11 cellular contexts compared by ENCODE assay signal in the genomic region with DNA sequence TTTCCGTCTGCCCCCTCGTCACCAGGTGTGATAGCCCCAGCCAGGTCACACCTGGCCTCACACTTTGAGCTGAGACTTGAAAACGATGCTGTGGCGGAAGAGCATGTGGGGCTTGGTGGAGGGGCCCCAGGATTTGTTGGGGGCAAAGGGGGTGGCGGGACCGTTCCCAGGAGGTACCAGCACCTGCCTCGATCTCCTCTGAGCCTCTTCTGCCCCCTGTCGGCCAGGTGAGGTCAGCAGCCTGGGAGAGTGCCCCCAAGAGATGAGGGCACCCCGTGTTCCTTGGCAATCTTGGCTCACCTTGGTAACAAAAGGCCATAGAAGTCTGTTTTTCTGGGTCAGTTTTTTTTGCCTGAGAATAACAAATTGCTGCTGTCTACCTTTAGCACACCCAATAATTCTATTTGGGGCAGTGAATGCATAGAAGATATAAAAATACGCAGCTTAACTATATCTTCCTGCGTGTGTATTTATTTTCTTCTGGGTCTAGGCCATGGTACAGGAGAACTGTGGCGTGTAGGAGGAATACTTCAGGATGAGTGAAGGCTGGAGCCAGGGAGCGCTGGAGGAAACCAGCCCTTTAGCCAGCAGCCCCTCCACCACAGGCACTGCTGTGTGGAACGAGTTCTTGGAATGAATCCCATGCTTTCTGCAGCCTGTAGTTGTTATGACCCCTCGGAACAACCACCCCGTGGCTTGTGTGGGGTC. TPM values are rescaled to one million over a fixed set of nuclear protein-coding genes. Genes with fewer than 3 reads are reported as not detected.
DNase-seq lines count a peak whose midpoint lies in the region; ATAC-seq and TF ChIP-seq lines count a peak whose summit lies in the region.
"Had no signal": no experiment of that assay in that cellular context is flagged by ENCODE, and none has a peak within 500 bp of the region (broad histone marks: within the 10 kb centered on the region; RNA-seq: fewer than 3 reads in every experiment).

No MANE protein-coding gene starts in this region.

- TF ChIP-seq CTCF in liver (IDR thresholded peaks at IDR 0.05; ENCODE audit: low read depth, low read length, missing input control) (peak; percentile 7), type B pancreatic cell (conservative IDR thresholded peaks at IDR 0.05) (peak; percentile 22)

- peak in 1 of 2 donors; percentile 7 for TF ChIP-seq RAD21 in liver (IDR thresholded peaks at IDR 0.05)

- H3K36me3 ChIP-seq in liver (ENCODE audit: control insufficient read depth in 4 of 4, insufficient read depth in 3 of 4, low read depth in 1 of 4, low read length in 3 of 4), result peaks cover 0 to 11% (median 2%) of the 10 kb centered on the region in 4 donors

- CTCF ChIA-PET in activated naive CD4-positive, alpha-beta T cell treated with anti-CD3 and anti-CD28 coated beads, Interleukin-2, amount 10 ng/mL, durations not matched to agents 7 days and 5 days (lab: Charles Lee), result interaction anchor here (0.5 to 3.3 kb wide), 5 partner anchors 11 to 280 kb away, joined by 3 to 11 read pairs (median 3); no protein-coding TSS in a partner anchor

- H3K27me3 Mint-ChIP-seq in activated naive CD4-positive, alpha-beta T cell treated with anti-CD3 and anti-CD28 coated beads, Interleukin-2, amount 10 ng/mL, durations not matched to agents 7 days and 5 days, result no peaks in the 10 kb centered on the region
- no peaks in the 10 kb centered on the region for H3K27me3 Mint-ChIP-seq in type B pancreatic cell
- H3K27me3 Mint-ChIP-seq: naive thymus-derived CD4-positive, alpha-beta T cell had no signal

- H3K9me3 Mint-ChIP-seq in activated naive CD4-positive, alpha-beta T cell treated with anti-CD3 and anti-CD28 coated beads, Interleukin-2, amount 10 ng/mL, durations not matched to agents 7 days and 5 days, result no peaks in the 10 kb centered on the region
- H3K9me3 Mint-ChIP-seq in type B pancreatic cell, result no peaks in the 10 kb centered on the region
- H3K9me3 Mint-ChIP-seq: naive thymus-derived CD4-positive, alpha-beta T cell had no signal

- peak overlapping the region; percentile 28 for H3K27ac Mint-ChIP-seq in activated naive CD4-positive, alpha-beta T cell treated with anti-CD3 and anti-CD28 coated beads, Interleukin-2, amount 10 ng/mL, durations not matched to agents 7 days and 5 days
- no peak overlapping the region for H3K27ac Mint-ChIP-seq in type B pancreatic cell

- peaks cover 17% of the 10 kb centered on the region for H3K4me1 Mint-ChIP-seq in activated naive CD4-positive, alpha-beta T cell treated with anti-CD3 and anti-CD28 coated beads, Interleukin-2, amount 10 ng/mL, durations not matched to agents 7 days and 5 days
- H3K4me1 Mint-ChIP-seq in type B pancreatic cell (ENCODE audit: unreplicated experiment), result peaks cover 59% of the 10 kb centered on the region

- H3K9ac ChIP-seq in liver (ENCODE audit: low read depth in 1 of 2, low read length in 2 of 2), result no peak overlapping the region

- peaks cover 30% of the 10 kb centered on the region for H3K36me3 Mint-ChIP-seq in activated naive CD4-positive, alpha-beta T cell treated with anti-CD3 and anti-CD28 coated beads, Interleukin-2, amount 10 ng/mL, durations not matched to agents 7 days and 5 days
- peaks cover 4% of the 10 kb centered on the region for H3K36me3 Mint-ChIP-seq in type B pancreatic cell

- H3K27ac ChIP-seq in angular gyrus (ENCODE audit: low read depth, low read length), result peak overlapping the region; percentile 64
- no peak overlapping the region for H3K27ac ChIP-seq in liver (ENCODE audit: low read depth in 1 of 2, low read length in 2 of 2)

- H3K4me1 ChIP-seq in liver (ENCODE audit: control insufficient read depth in 4 of 4, insufficient read depth in 4 of 4, low read length in 3 of 4), result peaks cover 14 to 46% (median 33%) of the 10 kb centered on the region in 4 donors

- no peak overlapping the region for H3K4me3 Mint-ChIP-seq in activated naive CD4-positive, alpha-beta T cell treated with anti-CD3 and anti-CD28 coated beads, Interleukin-2, amount 10 ng/mL, durations not matched to agents 7 days and 5 days
- H3K4me3 Mint-ChIP-seq in type B pancreatic cell, result no peak overlapping the region
- H3K4me3 Mint-ChIP-seq: naive thymus-derived CD4-positive, alpha-beta T cell had no signal

- no peaks in the 10 kb centered on the region for H3K27me3 ChIP-seq in liver (ENCODE audit: control insufficient read depth in 4 of 4, insufficient read depth in 4 of 4, low read length in 3 of 4)
- H3K27me3 ChIP-seq: heart left ventricle had no signal

- no peaks in the 10 kb centered on the region for H3K9me3 ChIP-seq in liver (ENCODE audit: control insufficient read depth in 4 of 4, low read length in 3 of 4)
- H3K9me3 ChIP-seq: heart left ventricle had no signal

- ATAC-seq in GM19328 (IDR thresholded peaks at IDR 0.05; ENCODE audit: unreplicated experiment) (no peak), HG02588 (IDR thresholded peaks at IDR 0.05; ENCODE audit: unreplicated experiment) (no peak)

- H3K4me3 ChIP-seq in liver (ENCODE audit: low read depth in 1 of 3, low read length in 3 of 3), result no peak overlapping the region
- H3K4me3 ChIP-seq: heart left ventricle had no signal

- DNase-seq in activated naive CD4-positive, alpha-beta T cell treated with anti-CD3 and anti-CD28 coated beads, Interleukin-2, amount 10 ng/mL, durations not matched to agents 7 days and 5 days, result no peak
- DNase-seq in activated naive CD4-positive, alpha-beta T cell treated with Interleukin-2 at 50 U/mL for 16 hours, result no peak
- DNase-seq in type B pancreatic cell (ENCODE audit: extremely low spot score, unreplicated experiment) (no peak), NCI-H146 treated with DMSO at 0.1 percent for 48 hours (lab: John Stamatoyannopoulos, UW; ENCODE audit: unreplicated experiment) (no peak)
- DNase-seq: T-helper 2 cell had no signal

- WGBS in liver, result 80% methylated on average over 16 of the region's 16 CpGs

TF ChIP-seq in liver, 16 proteins besides CTCF, POLR2A, EP300 and RAD21:
- TF ChIP-seq SP1 (IDR thresholded peaks at IDR 0.05), result no peak
- TF ChIP-seq, protein P1, sequence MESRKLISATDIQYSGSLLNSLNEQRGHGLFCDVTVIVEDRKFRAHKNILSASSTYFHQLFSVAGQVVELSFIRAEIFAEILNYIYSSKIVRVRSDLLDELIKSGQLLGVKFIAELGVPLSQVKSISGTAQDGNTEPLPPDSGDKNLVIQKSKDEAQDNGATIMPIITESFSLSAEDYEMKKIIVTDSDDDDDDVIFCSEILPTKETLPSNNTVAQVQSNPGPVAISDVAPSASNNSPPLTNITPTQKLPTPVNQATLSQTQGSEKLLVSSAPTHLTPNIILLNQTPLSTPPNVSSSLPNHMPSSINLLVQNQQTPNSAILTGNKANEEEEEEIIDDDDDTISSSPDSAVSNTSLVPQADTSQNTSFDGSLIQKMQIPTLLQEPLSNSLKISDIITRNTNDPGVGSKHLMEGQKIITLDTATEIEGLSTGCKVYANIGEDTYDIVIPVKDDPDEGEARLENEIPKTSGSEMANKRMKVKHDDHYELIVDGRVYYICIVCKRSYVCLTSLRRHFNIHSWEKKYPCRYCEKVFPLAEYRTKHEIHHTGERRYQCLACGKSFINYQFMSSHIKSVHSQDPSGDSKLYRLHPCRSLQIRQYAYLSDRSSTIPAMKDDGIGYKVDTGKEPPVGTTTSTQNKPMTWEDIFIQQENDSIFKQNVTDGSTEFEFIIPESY (IDR thresholded peaks at IDR 0.05), result no peak
- TF ChIP-seq, protein P2, sequence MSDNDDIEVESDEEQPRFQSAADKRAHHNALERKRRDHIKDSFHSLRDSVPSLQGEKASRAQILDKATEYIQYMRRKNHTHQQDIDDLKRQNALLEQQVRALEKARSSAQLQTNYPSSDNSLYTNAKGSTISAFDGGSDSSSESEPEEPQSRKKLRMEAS (IDR thresholded peaks at IDR 0.05), result no peak
- no peak for TF ChIP-seq FOXA2 (IDR thresholded peaks at IDR 0.05)
- no peak for TF ChIP-seq FOXA1 (IDR thresholded peaks at IDR 0.05)
- TF ChIP-seq GABPA (IDR thresholded peaks at IDR 0.05 in 1 of 2, conservative IDR thresholded peaks at IDR 0.05 in 1 of 2), result no peak
- no peak for TF ChIP-seq HNF4A (conservative IDR thresholded peaks at IDR 0.05)
- TF ChIP-seq EGR1 (IDR thresholded peaks at IDR 0.05; ENCODE audit: low read depth in 2 of 2), result no peak
- TF ChIP-seq, protein P3, sequence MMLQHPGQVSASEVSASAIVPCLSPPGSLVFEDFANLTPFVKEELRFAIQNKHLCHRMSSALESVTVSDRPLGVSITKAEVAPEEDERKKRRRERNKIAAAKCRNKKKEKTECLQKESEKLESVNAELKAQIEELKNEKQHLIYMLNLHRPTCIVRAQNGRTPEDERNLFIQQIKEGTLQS (IDR thresholded peaks at IDR 0.05), result no peak
- TF ChIP-seq, protein P4, sequence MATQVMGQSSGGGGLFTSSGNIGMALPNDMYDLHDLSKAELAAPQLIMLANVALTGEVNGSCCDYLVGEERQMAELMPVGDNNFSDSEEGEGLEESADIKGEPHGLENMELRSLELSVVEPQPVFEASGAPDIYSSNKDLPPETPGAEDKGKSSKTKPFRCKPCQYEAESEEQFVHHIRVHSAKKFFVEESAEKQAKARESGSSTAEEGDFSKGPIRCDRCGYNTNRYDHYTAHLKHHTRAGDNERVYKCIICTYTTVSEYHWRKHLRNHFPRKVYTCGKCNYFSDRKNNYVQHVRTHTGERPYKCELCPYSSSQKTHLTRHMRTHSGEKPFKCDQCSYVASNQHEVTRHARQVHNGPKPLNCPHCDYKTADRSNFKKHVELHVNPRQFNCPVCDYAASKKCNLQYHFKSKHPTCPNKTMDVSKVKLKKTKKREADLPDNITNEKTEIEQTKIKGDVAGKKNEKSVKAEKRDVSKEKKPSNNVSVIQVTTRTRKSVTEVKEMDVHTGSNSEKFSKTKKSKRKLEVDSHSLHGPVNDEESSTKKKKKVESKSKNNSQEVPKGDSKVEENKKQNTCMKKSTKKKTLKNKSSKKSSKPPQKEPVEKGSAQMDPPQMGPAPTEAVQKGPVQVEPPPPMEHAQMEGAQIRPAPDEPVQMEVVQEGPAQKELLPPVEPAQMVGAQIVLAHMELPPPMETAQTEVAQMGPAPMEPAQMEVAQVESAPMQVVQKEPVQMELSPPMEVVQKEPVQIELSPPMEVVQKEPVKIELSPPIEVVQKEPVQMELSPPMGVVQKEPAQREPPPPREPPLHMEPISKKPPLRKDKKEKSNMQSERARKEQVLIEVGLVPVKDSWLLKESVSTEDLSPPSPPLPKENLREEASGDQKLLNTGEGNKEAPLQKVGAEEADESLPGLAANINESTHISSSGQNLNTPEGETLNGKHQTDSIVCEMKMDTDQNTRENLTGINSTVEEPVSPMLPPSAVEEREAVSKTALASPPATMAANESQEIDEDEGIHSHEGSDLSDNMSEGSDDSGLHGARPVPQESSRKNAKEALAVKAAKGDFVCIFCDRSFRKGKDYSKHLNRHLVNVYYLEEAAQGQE (IDR thresholded peaks at IDR 0.05), result no peak
- TF ChIP-seq YY1 (IDR thresholded peaks at IDR 0.05), result no peak
- TF ChIP-seq JUND (IDR thresholded peaks at IDR 0.05), result no peak
- TF ChIP-seq RXRA (IDR thresholded peaks at IDR 0.05), result no peak
TF ChIP-seq in liver: peak in this region for 0.

RNA-seq across cellular contexts. Expression of a gene that starts 25.2 kb away (rescaled TPM):
- total RNA-seq in liver, result 1 to 10 TPM; 1.3 to 1.5 TPM
- polyA plus RNA-seq in liver, result 1 to 10 TPM; 1.2 to 3.4 TPM
- total RNA-seq in type B pancreatic cell (ENCODE audit: low replicate concordance), result 9.2 and 11.3 TPM in 2 replicates

RNA-seq across cellular contexts. Expression of a gene that starts 46.1 kb away (rescaled TPM):
- total RNA-seq in liver (10 to 100 TPM; 30.9 to 87.9 TPM), type B pancreatic cell (ENCODE audit: low replicate concordance) (62.9 and 72.1 TPM in 2 replicates)
- 10 to 100 TPM; 33.8 to 48.0 TPM for polyA plus RNA-seq in liver
